Comparison of ENCODE assay signal across 8 cellular contexts in the genomic region with DNA sequence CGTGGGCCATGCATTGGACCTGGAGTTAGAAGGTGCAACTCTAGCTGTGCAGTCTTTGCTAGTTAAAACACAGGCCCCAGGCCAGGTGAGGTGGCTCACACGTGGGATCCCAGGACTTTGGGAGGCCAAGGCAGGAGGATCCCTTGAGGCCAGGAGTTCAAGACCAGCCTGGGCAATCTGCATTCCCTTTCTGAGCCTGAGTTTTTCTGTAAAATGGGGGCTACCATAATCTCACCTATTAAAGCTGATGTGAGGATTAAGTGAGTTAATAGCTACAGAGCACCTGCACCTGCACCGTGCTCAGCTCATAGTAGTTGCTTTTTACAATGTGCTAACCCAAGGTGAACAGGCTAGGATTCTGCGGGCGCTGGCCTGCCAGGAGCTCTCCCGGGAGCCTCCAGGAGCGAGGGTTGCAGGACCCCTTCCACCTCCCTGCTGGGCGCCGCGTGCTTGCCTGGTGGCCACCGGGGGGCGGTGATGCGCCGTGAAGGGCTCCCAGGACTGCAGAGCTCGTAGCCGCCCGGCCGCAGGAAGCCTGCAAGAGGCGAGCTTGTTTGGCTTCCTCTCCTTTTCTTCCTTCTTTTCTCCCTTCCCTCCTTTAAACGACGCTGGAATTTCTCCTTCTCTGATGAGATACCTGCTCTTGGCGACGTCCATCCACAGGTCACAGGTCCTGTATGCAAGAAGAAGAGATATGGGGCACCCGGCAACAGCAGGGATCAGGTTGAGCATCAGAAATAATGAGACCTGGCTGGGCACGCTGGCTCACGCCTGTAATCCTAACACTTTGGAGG. TPM values are rescaled to one million over a fixed set of nuclear protein-coding genes. Genes with fewer than 3 reads are reported as not detected.
A peak's percentile ranks its signal among the peaks of the same experiment; 100 is the strongest.
DNase-seq lines count a peak whose midpoint lies in the region; ATAC-seq and TF ChIP-seq lines count a peak whose summit lies in the region.

No MANE protein-coding gene starts in this region.

- H3K36me3 Mint-ChIP-seq in activated naive CD8-positive, alpha-beta T cell treated with anti-CD3 and anti-CD28 coated beads for 36 hours = peaks cover 10% of the 10 kb centered on the region

- POLR2A ChIA-PET in HCT116 (lab: Charles Lee) (interaction anchor here (0.6 to 1.8 kb wide), 4 partner anchors 54 to 1028 kb away, joined by 3 to 7 read pairs (median 4); a partner anchor contains a TSS), SK-N-SH (lab: Yijun Ruan, JAX) (interaction anchor here (0.6 to 1.1 kb wide), 3 partner anchors 14 to 534 kb away, joined by 3 to 4 read pairs (median 4); a partner anchor contains a TSS)

- CTCF ChIA-PET in HCT116 (lab: Charles Lee) = interaction anchor here (0.6 to 2.0 kb wide), 35 partner anchors 9 to 535 kb away, joined by 3 to 12 read pairs (median 4); a partner anchor contains a TSS
- CTCF ChIA-PET in SK-N-SH (lab: Yijun Ruan, JAX) = interaction anchor here (0.6 to 3.1 kb wide), 65 partner anchors 8 to 539 kb away, joined by 3 to 52 read pairs (median 5); a partner anchor contains a TSS

- H3K9me2 ChIP-seq in HCT116 (ENCODE audit: insufficient read depth) (no peaks in the 10 kb centered on the region), SK-N-SH (no peaks in the 10 kb centered on the region)

- H3K4me1 ChIP-seq in HCT116 (ENCODE audit: control insufficient read depth in 1 of 2, insufficient read depth in 2 of 2, low read length in 2 of 2) (peaks cover 0 to 9% of the 10 kb centered on the region in 2 experiments; a peak in 3 of 4 replicates), SK-N-SH (ENCODE audit: control insufficient read depth in 1 of 2, insufficient read depth in 2 of 2, low read depth in 1 of 2, low read length in 1 of 2) (no peaks in the 10 kb centered on the region)

- no peak overlapping the region for H3K27ac Mint-ChIP-seq in activated naive CD8-positive, alpha-beta T cell treated with anti-CD3 and anti-CD28 coated beads for 36 hours

- H3K36me3 ChIP-seq in HCT116 (ENCODE audit: control insufficient read depth in 1 of 2, insufficient read depth in 2 of 2, low read length in 2 of 2) (no peaks in the 10 kb centered on the region), SK-N-SH (replicated peaks in 1 of 2; ENCODE audit: control insufficient read depth in 1 of 2, insufficient read depth in 2 of 2, low read length in 1 of 2) (no peaks in the 10 kb centered on the region)

- peak overlapping the region; percentile 48 for H3K4me3 Mint-ChIP-seq in activated naive CD8-positive, alpha-beta T cell treated with anti-CD3 and anti-CD28 coated beads for 36 hours

- H3K79me2 ChIP-seq in HCT116 (ENCODE audit: insufficient read depth, low read length) (no peaks in the 10 kb centered on the region), SK-N-SH (ENCODE audit: insufficient read depth) (no peaks in the 10 kb centered on the region)

- no peaks in the 10 kb centered on the region for H3K27me3 ChIP-seq in HCT116 (ENCODE audit: insufficient read depth, low read length)
- H3K27me3 ChIP-seq in SK-N-SH (ENCODE audit: insufficient read depth) = no peaks in the 10 kb centered on the region

- TF ChIP-seq CTCF in HCT116 (IDR thresholded peaks at IDR 0.05 in 2 of 3, conservative IDR thresholded peaks at IDR 0.05 in 1 of 3; ENCODE audit: borderline replicate concordance in 1 of 3, insufficient read depth in 1 of 3, low read depth in 2 of 3, low read length in 2 of 3) (peak; percentile 85 to 90 (median 85)), SK-N-SH (IDR thresholded peaks at IDR 0.05) (peak; percentile 25; the same call in 1 of the 2 replicates)

- no peaks in the 10 kb centered on the region for H3K27me3 Mint-ChIP-seq in activated naive CD8-positive, alpha-beta T cell treated with anti-CD3 and anti-CD28 coated beads for 36 hours

- H4K20me1 ChIP-seq in HCT116 (ENCODE audit: insufficient read depth) (no peaks in the 10 kb centered on the region), SK-N-SH (ENCODE audit: insufficient read depth) (no peaks in the 10 kb centered on the region)

- BruUV-seq in HCT116 (replicated peaks; lab: Mats Ljungman, UMichigan) = no TSS peak

- ATAC-seq in HCT116 = peak; percentile 100
- no peak for ATAC-seq in HG02885 (IDR thresholded peaks at IDR 0.05; ENCODE audit: poor library complexity, unreplicated experiment)

- peak; percentile 26 for DNase-seq in ACHN
- peak; percentile 54 for DNase-seq in HCT116 (ENCODE audit: low read depth, low spot score)
- peak; percentile 91 for DNase-seq in SK-N-SH
- peak; percentile 71 for DNase-seq in activated naive CD8-positive, alpha-beta T cell treated with anti-CD3 and anti-CD28 coated beads for 36 hours
- DNase-seq in hypothalamus (lab: John Stamatoyannopoulos, UW) = peak in 32 of 51 donors; percentile 1 to 58 (median 16)
- DNase-seq in stimulated activated CD4-positive, alpha-beta T cell treated with anti-CD3 and anti-CD28 coated beads, Interleukin-15, amount 100 ng/mL, for 24 hours = peak; percentile 85
- no peak for DNase-seq in putamen (ENCODE audit: low spot score)

- H3K4me2 ChIP-seq in HCT116 (ENCODE audit: low read length) (peak overlapping the region; percentile 64), SK-N-SH (no peak overlapping the region)

- H3F3A ChIP-seq in SK-N-SH (replicated peaks; ENCODE audit: insufficient read depth) = no peaks in the 10 kb centered on the region

- H3K9me3 ChIP-seq in HCT116 (ENCODE audit: control insufficient read depth in 1 of 2, insufficient read depth in 1 of 2, low read depth in 1 of 2, low read length in 2 of 2) (no peaks in the 10 kb centered on the region), SK-N-SH (no peaks in the 10 kb centered on the region; the same call in 1 of the 2 replicates)

- H3K27ac ChIP-seq in HCT116 (ENCODE audit: low read depth, low read length) = no peak overlapping the region
- no peak overlapping the region for H3K27ac ChIP-seq in SK-N-SH (ENCODE audit: low read depth in 2 of 2, low read length in 1 of 2)

- WGBS in SK-N-SH (ENCODE audit: low lambda C conversion rate) = 10% methylated on average over 15 of the region's 26 CpGs

- no peak overlapping the region for H3K9ac ChIP-seq in HCT116 (ENCODE audit: low read length)
- no peak overlapping the region for H3K9ac ChIP-seq in SK-N-SH

- peak overlapping the region; percentile 85 for H2AFZ ChIP-seq in HCT116 (ENCODE audit: low read depth, low read length, poor library complexity, severe bottlenecking)
- H2AFZ ChIP-seq in SK-N-SH (ENCODE audit: low read depth) = no peak overlapping the region

- peaks cover 3% of the 10 kb centered on the region for H3K4me1 Mint-ChIP-seq in activated naive CD8-positive, alpha-beta T cell treated with anti-CD3 and anti-CD28 coated beads for 36 hours

- RAD21 ChIA-PET in HCT116 (lab: Charles Lee; ENCODE audit: low non-redundant PET in 1 of 2, low total read pairs in 2 of 2, uncharacterized antibody in 2 of 2, unreplicated experiment in 2 of 2) = interaction anchor here (0.6 to 1.8 kb wide), 15 partner anchors 46 to 1699 kb away, joined by 3 to 7 read pairs (median 3); a partner anchor contains a TSS

- no peak for TF ChIP-seq POLR2A in HCT116 (IDR thresholded peaks at IDR 0.05; ENCODE audit: borderline replicate concordance, extremely low read depth, insufficient read depth, insufficient read length)

- peaks cover 7% of the 10 kb centered on the region for H3K9me3 Mint-ChIP-seq in activated naive CD8-positive, alpha-beta T cell treated with anti-CD3 and anti-CD28 coated beads for 36 hours

- no peak for TF ChIP-seq EP300 in SK-N-SH (IDR thresholded peaks at IDR 0.05; ENCODE audit: borderline replicate concordance in 1 of 2, low read depth in 1 of 2, low read length in 1 of 2)

- peak; percentile 99 for TF ChIP-seq RAD21 in HCT116 (IDR thresholded peaks at IDR 0.05; ENCODE audit: low read depth)
- TF ChIP-seq RAD21 in SK-N-SH (IDR thresholded peaks at IDR 0.05; ENCODE audit: low read length) = peak; percentile 79

- intact Hi-C loops in HCT116 (cut with micrococcal nuclease) = loop anchor here (2.0 to 10.0 kb wide), 4 partner anchors 114 to 532 kb away; no protein-coding TSS in a partner anchor

- H3K4me3 ChIP-seq in HCT116 (replicated peaks in 1 of 2; ENCODE audit: low read depth in 1 of 2, low read length in 2 of 2) (peak overlapping the region; percentile 13 to 27; a peak in 2 of 4 replicates), SK-N-SH (ENCODE audit: low read depth in 2 of 2, low read length in 1 of 2) (no peak overlapping the region; a peak in 1 of 4 replicates)

- in situ Hi-C loops in ACHN (cut with HindIII; ENCODE audit: low pct_ligation_motif_present, low pct_unique_long_range_greater_than_20kb, low sequenced_read_pairs) = no loop called here

TF ChIP-seq in HCT116, 20 proteins besides CTCF, POLR2A, EP300 and RAD21 (continues in another document):
- peak; percentile 4 for TF ChIP-seq YY1 (IDR thresholded peaks at IDR 0.05; ENCODE audit: extremely low read depth, insufficient replicate concordance, low read depth, low read length)
- TF ChIP-seq EZH2phosphoT487 (IDR thresholded peaks at IDR 0.05; ENCODE audit: borderline replicate concordance) = no peak
- TF ChIP-seq, protein P1, sequence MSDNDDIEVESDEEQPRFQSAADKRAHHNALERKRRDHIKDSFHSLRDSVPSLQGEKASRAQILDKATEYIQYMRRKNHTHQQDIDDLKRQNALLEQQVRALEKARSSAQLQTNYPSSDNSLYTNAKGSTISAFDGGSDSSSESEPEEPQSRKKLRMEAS (IDR thresholded peaks at IDR 0.05) = peak; percentile 70
- no peak for TF ChIP-seq POLR2AphosphoS5 (IDR thresholded peaks at IDR 0.05; ENCODE audit: low read depth, low read length)
- TF ChIP-seq FOSL1 (IDR thresholded peaks at IDR 0.05; ENCODE audit: low read depth) = no peak

TF ChIP-seq in SK-N-SH, 30 proteins besides CTCF, POLR2A, EP300 and RAD21 (continues in another document):
- no peak for TF ChIP-seq JUND (IDR thresholded peaks at IDR 0.05)
- no peak for TF ChIP-seq ELF1 (IDR thresholded peaks at IDR 0.05)

RNA-seq across cellular contexts. Expression of a gene that starts 51.3 kb away (rescaled TPM):
- 21.8 TPM for total RNA-seq in HCT116 (2021; ENCODE audit: unreplicated experiment)
- polyA plus RNA-seq in HCT116 (2012) = 10.4 and 11.6 TPM in 2 replicates
- 9.9 and 13.2 TPM in 2 replicates for polyA plus RNA-seq in SK-N-SH (2012; rRNA removed)
- polyA plus RNA-seq in SK-N-SH (2012; cell fraction: cytosol; rRNA removed) = 8.7 and 9.5 TPM in 2 replicates
- polyA plus RNA-seq in SK-N-SH (2012; cell fraction: nucleus; rRNA removed) = 25.2 and 30.9 TPM in 2 replicates
- total RNA-seq in activated naive CD8-positive, alpha-beta T cell treated with anti-CD3 and anti-CD28 coated beads for 36 hours = 10 to 100 TPM; 21.8 to 24.8 TPM

RNA-seq across cellular contexts. Expression of a gene that starts 54.7 kb away (rescaled TPM):
- total RNA-seq in HCT116 (2021; ENCODE audit: unreplicated experiment) = 94.7 TPM
- polyA plus RNA-seq in HCT116 (2012) = 206 and 214 TPM in 2 replicates
- polyA plus RNA-seq in SK-N-SH (2012; rRNA removed) = not detected in 2 replicates
- polyA plus RNA-seq in SK-N-SH (2012; cell fraction: cytosol; rRNA removed) = not detected in 2 replicates
- 0.15 TPM in 1 of 2 replicates, not detected in the other for polyA plus RNA-seq in SK-N-SH (2012; cell fraction: nucleus; rRNA removed)
- under 1 TPM; 0.37 to 0.44 TPM for total RNA-seq in activated naive CD8-positive, alpha-beta T cell treated with anti-CD3 and anti-CD28 coated beads for 36 hours

Comparison
In these comparisons a context has a peak if more than half of its experiments do, and no peak if none do; other contexts are left out.
1. H3K4me3 ChIP-seq: peak in HCT116 (2 of 2); none in SK-N-SH (0 of 2).
2. RNA of a gene that starts 54.7 kb away (total RNA-seq): 94.7 TPM in HCT116 (single experiment); 0.37 to 0.44 TPM in activated naive CD8-positive, alpha-beta T cell treated with anti-CD3 and anti-CD28 coated beads for 36 hours; every median in the first group is over 10 times any median in the second.